In genomic region chr1:65528104-65528503, GRCh38 we compare ENCODE assay signal across 15 cellular contexts.
DNase-seq lines count a peak whose midpoint lies in the region; ATAC-seq and TF ChIP-seq lines count a peak whose summit lies in the region.
"Had no signal": no experiment of that assay in that cellular context is flagged by ENCODE, and none has a peak within 500 bp of the region (broad histone marks: within the 10 kb centered on the region; RNA-seq: fewer than 3 reads in every experiment).

No MANE protein-coding gene starts in this region.

- peaks cover 5% of the 10 kb centered on the region for H3K4me1 Mint-ChIP-seq in activated CD4-positive, alpha-beta T cell treated with anti-CD3 and anti-CD28 coated beads, Interleukin-2, amount 10 ng/mL, durations not matched to agents 24 days and 14 days

- H3K4me1 ChIP-seq in right atrium auricular region: peaks cover 0 to 19% of the 10 kb centered on the region in 2 donors
- H3K4me1 ChIP-seq in heart left ventricle: peaks cover 0 to 24% (median 5%) of the 10 kb centered on the region in 12 donors

- intact Hi-C loops in heart left ventricle (cut with DNase I): loop anchor here in 3 of 10 donors (5.0 kb wide), 3 partner anchors 36 to 96 kb away; no protein-coding TSS in a partner anchor
- intact Hi-C loops in activated CD4-positive, alpha-beta T cell treated with anti-CD3 and anti-CD28 coated beads, Interleukin-2, amount 10 ng/mL, durations not matched to agents 24 days and 14 days (cut with micrococcal nuclease): no loop called here

- H3K27me3 ChIP-seq in right atrium auricular region: peaks cover 0 to 7% of the 10 kb centered on the region in 2 donors
- H3K27me3 ChIP-seq in heart left ventricle: peaks cover 0 to 34% (median 7%) of the 10 kb centered on the region in 9 donors
- peaks cover 4% of the 10 kb centered on the region for H3K27me3 ChIP-seq in brain microvascular endothelial cell (replicated peaks)

- TF ChIP-seq CTCF in right atrium auricular region (IDR thresholded peaks at IDR 0.05) (peak in 1 of 2 donors; percentile 40), heart left ventricle (IDR thresholded peaks at IDR 0.05) (peak in 4 of 12 donors; percentile 5 to 43 (median 27)), brain microvascular endothelial cell (IDR thresholded peaks at IDR 0.05; ENCODE audit: low read depth, low read length, missing control alignments) (peak; percentile 25), foreskin fibroblast (IDR thresholded peaks at IDR 0.05; ENCODE audit: low read depth, low read length) (no peak)

- H3K36me3 ChIP-seq in right atrium auricular region: no peaks in the 10 kb centered on the region
- no peaks in the 10 kb centered on the region for H3K36me3 ChIP-seq in heart left ventricle
- no peaks in the 10 kb centered on the region for H3K36me3 ChIP-seq in brain microvascular endothelial cell (replicated peaks)
- H3K36me3 ChIP-seq: spleen had no signal

- no peak for TF ChIP-seq POLR2A in heart left ventricle (IDR thresholded peaks at IDR 0.05)

- no peaks in the 10 kb centered on the region for H3K9me3 ChIP-seq in right atrium auricular region
- H3K9me3 ChIP-seq in heart left ventricle: peaks cover 0 to 14% (median 0%) of the 10 kb centered on the region in 12 donors

- WGBS in heart left ventricle, 4 donors: 71 to 85% (median 76%) methylated on average over 1 of the region's 1 CpG

- peaks cover 44% of the 10 kb centered on the region for H3K27me3 Mint-ChIP-seq in activated CD4-positive, alpha-beta T cell treated with anti-CD3 and anti-CD28 coated beads, Interleukin-2, amount 10 ng/mL, durations not matched to agents 24 days and 14 days

- peaks cover 4% of the 10 kb centered on the region for H3K9me3 Mint-ChIP-seq in activated CD4-positive, alpha-beta T cell treated with anti-CD3 and anti-CD28 coated beads, Interleukin-2, amount 10 ng/mL, durations not matched to agents 24 days and 14 days

- DNase-seq in right atrium auricular region (ENCODE audit: low spot score): no peak
- DNase-seq in heart left ventricle: no peak
- no peak for DNase-seq in brain microvascular endothelial cell
- peak; percentile 32 to 56 for DNase-seq in lung microvascular endothelial cell (ENCODE audit: low read depth in 2 of 2)
- DNase-seq in putamen (ENCODE audit: low spot score): no peak
- DNase-seq in foreskin fibroblast: no peak
- DNase-seq in middle frontal gyrus (ENCODE audit: extremely low spot score, low spot score): no peak
- no peak for DNase-seq in activated CD4-positive, alpha-beta T cell treated with anti-CD3 and anti-CD28 coated beads, Interleukin-2, amount 10 ng/mL, durations not matched to agents 24 days and 14 days
- DNase-seq: activated CD4-positive, alpha-beta T cell treated with anti-CD3 and anti-CD28 coated beads for 4 hours; AML-193; Karpas-422; naive B cell; NCI-H2171 treated with DMSO at 0.1 percent for 48 hours; spleen had no signal

- no peak for ATAC-seq in heart left ventricle
- ATAC-seq: esophagus mucosa had no signal

- H3K4me3 ChIP-seq in right atrium auricular region: no peak overlapping the region
- peak overlapping the region in 4 of 12 donors; percentile 64 to 73 (median 68) for H3K4me3 ChIP-seq in heart left ventricle
- no peak overlapping the region for H3K4me3 ChIP-seq in brain microvascular endothelial cell (ENCODE audit: low read depth, low read length)
- H3K4me3 ChIP-seq in foreskin fibroblast (ENCODE audit: low read depth in 1 of 2, low read length in 2 of 2): peak overlapping the region in 1 of 2 donors; percentile 30
- H3K4me3 ChIP-seq: spleen had no signal

- in situ Hi-C loops in brain microvascular endothelial cell (cut with HindIII; ENCODE audit: low pct_ligation_motif_present, low sequenced_read_pairs): no loop called here

- H3K27ac ChIP-seq in right atrium auricular region (peak overlapping the region; percentile 7 to 15), heart left ventricle (peak overlapping the region in 4 of 12 donors; percentile 14 to 43 (median 28)), brain microvascular endothelial cell (no peak overlapping the region)
- H3K27ac ChIP-seq: spleen had no signal

- peaks cover 2% of the 10 kb centered on the region for H3K36me3 Mint-ChIP-seq in activated CD4-positive, alpha-beta T cell treated with anti-CD3 and anti-CD28 coated beads, Interleukin-2, amount 10 ng/mL, durations not matched to agents 24 days and 14 days (ENCODE audit: low read depth)

- no peak overlapping the region for H3K27ac Mint-ChIP-seq in activated CD4-positive, alpha-beta T cell treated with anti-CD3 and anti-CD28 coated beads, Interleukin-2, amount 10 ng/mL, durations not matched to agents 24 days and 14 days
- H3K27ac Mint-ChIP-seq: naive B cell had no signal

- H3K4me3 Mint-ChIP-seq in activated CD4-positive, alpha-beta T cell treated with anti-CD3 and anti-CD28 coated beads, Interleukin-2, amount 10 ng/mL, durations not matched to agents 24 days and 14 days: no peak overlapping the region
- H3K4me3 Mint-ChIP-seq: naive B cell had no signal

Comparison
In these comparisons a context has a peak if more than half of its experiments do, and no peak if none do; other contexts are left out.
1. DNase-seq: peak in lung microvascular endothelial cell (2 of 2); none in right atrium auricular region (single experiment), heart left ventricle (0 of 5), brain microvascular endothelial cell (single experiment), putamen (single experiment), foreskin fibroblast (0 of 2), middle frontal gyrus (single experiment) and activated CD4-positive, alpha-beta T cell treated with anti-CD3 and anti-CD28 coated beads, Interleukin-2, amount 10 ng/mL, durations not matched to agents 24 days and 14 days (single experiment).